15 cellular contexts compared by ENCODE assay signal in the genomic region with DNA sequence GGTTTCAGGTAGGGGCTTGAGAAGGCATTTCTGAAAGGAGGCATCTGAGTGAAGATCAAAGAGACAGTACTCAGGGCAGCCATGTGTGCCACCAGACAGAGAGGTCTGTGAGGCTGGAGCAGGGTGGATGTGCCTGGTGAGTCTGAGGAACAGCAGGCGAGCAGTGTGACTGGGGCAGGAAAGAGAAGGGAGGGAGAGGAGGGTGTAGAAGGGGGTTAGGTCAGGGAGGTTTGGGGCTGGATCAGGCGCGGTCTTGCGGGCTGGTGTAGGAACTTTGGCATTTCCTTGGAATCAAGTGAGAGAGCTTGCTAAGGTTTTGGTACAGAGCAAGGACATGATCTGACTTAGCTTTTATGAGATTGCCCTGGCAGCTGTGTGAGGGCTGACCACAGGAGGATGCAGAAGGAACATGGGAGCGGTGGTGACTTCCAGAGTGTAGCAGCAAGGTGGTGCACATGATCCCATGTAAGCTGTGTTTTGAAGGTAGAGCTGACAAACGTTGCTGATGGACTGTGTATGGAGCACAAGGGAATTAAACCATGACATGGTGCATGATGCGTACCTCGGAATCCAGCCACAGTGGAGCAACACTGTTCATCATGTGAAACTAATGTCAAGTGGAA. TPM values are rescaled to one million over a fixed set of nuclear protein-coding genes. Genes with fewer than 3 reads are reported as not detected.
DNase-seq lines count a peak whose midpoint lies in the region; ATAC-seq, FAIRE-seq and TF ChIP-seq lines count a peak whose summit lies in the region.
"Had no signal": no experiment of that assay in that cellular context is flagged by ENCODE, and none has a peak within 500 bp of the region (broad histone marks: within the 10 kb centered on the region; RNA-seq: fewer than 3 reads in every experiment).

No MANE protein-coding gene starts in this region.

- no peak overlapping the region for H2BK5ac ChIP-seq in H9 (ENCODE audit: insufficient read length, low read length)

- H3K36me3 ChIP-seq in Panc1 (ENCODE audit: control insufficient read depth, insufficient read depth, low read length): no peaks in the 10 kb centered on the region
- H3K36me3 ChIP-seq in upper lobe of right lung: peaks cover 9% of the 10 kb centered on the region
- H3K36me3 ChIP-seq: BE2C, HAP-1 had no signal

- H3K9me3 ChIP-seq in Panc1 (ENCODE audit: control insufficient read depth, insufficient read depth, low read depth, low read length) (no peaks in the 10 kb centered on the region), upper lobe of right lung (no peaks in the 10 kb centered on the region), H9 (ENCODE audit: control insufficient read depth, low read depth, low read length) (no peaks in the 10 kb centered on the region)
- H3K9me3 ChIP-seq: BE2C, HAP-1, SK-N-SH had no signal

- no peak overlapping the region for H2BK20ac ChIP-seq in H9 (ENCODE audit: low read depth, low read length, poor library complexity, severe bottlenecking)

- CTCF ChIA-PET in Panc1 (lab: Charles Lee): no interaction called here

- peak; percentile 52 for ATAC-seq in Panc1
- ATAC-seq in memory B cell (ENCODE audit: low read depth): no peak
- peak; percentile 19 for ATAC-seq in upper lobe of right lung
- ATAC-seq in stimulated activated naive CD8-positive, alpha-beta T cell treated with anti-CD3 and anti-CD28 coated beads, Interleukin-15, Interleukin-2, amounts not matched to agents 100 U/mL and 50 U/mL, for 24 hours: no peak
- ATAC-seq: CD8-positive, alpha-beta T cell had no signal

- H3K4me3 Mint-ChIP-seq in memory B cell (no peak overlapping the region), H9 (no peak overlapping the region)
- H3K4me3 Mint-ChIP-seq: CD8-positive, alpha-beta T cell had no signal

- no peak overlapping the region for H3K4me2 ChIP-seq in H9 (ENCODE audit: insufficient read depth, insufficient read length, low read length)
- H3K4me2 ChIP-seq: SK-N-SH had no signal

- H3K9me3 Mint-ChIP-seq in memory B cell (no peaks in the 10 kb centered on the region), H9 (peaks cover 2 to 3% of the 10 kb centered on the region in 2 experiments; a peak in 4 of 5 replicates)
- H3K9me3 Mint-ChIP-seq: CD8-positive, alpha-beta T cell had no signal

- no peak for DNase-seq in HTR-8/SVneo (ENCODE audit: insufficient read length, low spot score)
- no peak for DNase-seq in Panc1 (ENCODE audit: low read depth, low spot score)
- DNase-seq in memory B cell (ENCODE audit: low spot score in 2 of 2): no peak
- DNase-seq in upper lobe of right lung: no peak
- DNase-seq in foreskin melanocyte: no peak
- no peak for DNase-seq in stimulated activated naive CD8-positive, alpha-beta T cell treated with anti-CD3 and anti-CD28 coated beads, Interleukin-15, Interleukin-2, amounts not matched to agents 100 U/mL and 50 U/mL, for 24 hours
- DNase-seq in H9: no peak
- DNase-seq: BE2C; CD8-positive, alpha-beta T cell; GF-D8; NCI-H1436 treated with DMSO at 0.1 percent for 48 hours; Right ventricle myocardium superior; SK-N-SH had no signal

- intact Hi-C loops in Panc1 (cut with micrococcal nuclease; ENCODE audit: unreplicated experiment): no loop called here
- intact Hi-C loops in upper lobe of right lung (cut with DNase I): no loop called here

- no peak overlapping the region for H3K4me3 ChIP-seq in Panc1 (ENCODE audit: low read depth in 2 of 2, low read length in 2 of 2)
- H3K4me3 ChIP-seq in upper lobe of right lung: no peak overlapping the region
- H3K4me3 ChIP-seq: HAP-1 had no signal

- H3K4me1 Mint-ChIP-seq in memory B cell (peaks cover 35% of the 10 kb centered on the region), H9 (peaks cover 16 to 18% of the 10 kb centered on the region in 2 experiments)

- H2BK120ac ChIP-seq in H9 (ENCODE audit: low read depth, low read length, poor library complexity, severe bottlenecking): no peak overlapping the region

- no peak for TF ChIP-seq CTCF in Panc1 (IDR thresholded peaks at IDR 0.05)
- TF ChIP-seq CTCF in upper lobe of right lung (IDR thresholded peaks at IDR 0.05): no peak
- no peak for TF ChIP-seq CTCF in H9 (conservative IDR thresholded peaks at IDR 0.05)

- no peak overlapping the region for H2BK15ac ChIP-seq in H9 (ENCODE audit: low read depth, low read length)

- H4K20me1 ChIP-seq in H9 (ENCODE audit: control insufficient read depth, insufficient read depth, insufficient read length): no peaks in the 10 kb centered on the region

- FAIRE-seq in HTR-8/SVneo (lab: Jason Lieb, UNC): peak; percentile 40
- FAIRE-seq: D721Med had no signal

- H3K56ac ChIP-seq in H9 (ENCODE audit: insufficient read length, low read depth, low read length): no peak overlapping the region

- no peak overlapping the region for H3K23ac ChIP-seq in H9 (ENCODE audit: insufficient read length, low read depth, low read length)

- H3K23me2 ChIP-seq in H9 (ENCODE audit: insufficient read length, low read depth, low read length, poor library complexity, severe bottlenecking): no peaks in the 10 kb centered on the region

- H3K27me3 Mint-ChIP-seq in memory B cell: no peaks in the 10 kb centered on the region
- H3K27me3 Mint-ChIP-seq in H9 (ENCODE audit: low read depth): no peaks in the 10 kb centered on the region

- H2AFZ ChIP-seq in H9 (ENCODE audit: low read length): no peak overlapping the region

- no peak overlapping the region for H4K8ac ChIP-seq in H9 (replicated peaks; ENCODE audit: insufficient read length, low read depth, low read length)

- no peak overlapping the region for H3K9ac ChIP-seq in H9 (ENCODE audit: extremely low read depth, insufficient read length, low read length)
- H3K9ac ChIP-seq: SK-N-SH had no signal

- H3K27ac Mint-ChIP-seq in memory B cell: peak overlapping the region; percentile 71
- no peak overlapping the region; a peak in 1 of 7 replicates for H3K27ac Mint-ChIP-seq in H9
- H3K27ac Mint-ChIP-seq: CD8-positive, alpha-beta T cell had no signal

- no peak overlapping the region for H3K4ac ChIP-seq in H9 (ENCODE audit: low read depth, low read length)

- no peak overlapping the region for H2BK12ac ChIP-seq in H9 (ENCODE audit: insufficient read length, low read depth, low read length)

- POLR2A ChIA-PET in Panc1 (lab: Charles Lee): no interaction called here

- peaks cover 3% of the 10 kb centered on the region for H3K79me1 ChIP-seq in H9 (ENCODE audit: insufficient read depth, low read depth, low read length, poor library complexity, severe bottlenecking)

- H2AK5ac ChIP-seq in H9 (ENCODE audit: insufficient read length, low read length): no peak overlapping the region

- peaks cover 57% of the 10 kb centered on the region for H3K4me1 ChIP-seq in Panc1 (ENCODE audit: control insufficient read depth, insufficient read depth, low read length)
- H3K4me1 ChIP-seq in upper lobe of right lung: peaks cover 10% of the 10 kb centered on the region
- H3K4me1 ChIP-seq in H9 (ENCODE audit: insufficient read depth, low read length): peaks cover 7% of the 10 kb centered on the region; the same call in 1 of the 2 replicates
- H3K4me1 ChIP-seq: BE2C had no signal

- H3K36me3 Mint-ChIP-seq in memory B cell (peaks cover 34% of the 10 kb centered on the region), H9 (ENCODE audit: insufficient read depth in 1 of 3, low read depth in 3 of 3) (peaks cover 4 to 7% (median 5%) of the 10 kb centered on the region in 3 experiments)
- H3K36me3 Mint-ChIP-seq: CD8-positive, alpha-beta T cell had no signal

- WGBS in H9 (ENCODE audit: extremely low coverage, insufficient read length, low lambda C conversion rate): no CpG with 5 or more reads among the region's 8 CpGs

- H3T11ph ChIP-seq in H9 (ENCODE audit: low read length): no peak overlapping the region

- H3K18ac ChIP-seq in H9 (ENCODE audit: insufficient read length, low read depth, low read length): no peak overlapping the region

- no peak overlapping the region for H3K14ac ChIP-seq in H9 (ENCODE audit: insufficient read depth, low read length)

- in situ Hi-C loops in Panc1 (cut with HindIII; ENCODE audit: low pct_unique_long_range_greater_than_20kb, low sequenced_read_pairs): no loop called here

- H3K79me2 ChIP-seq in H9 (ENCODE audit: insufficient read depth, low read length): no peaks in the 10 kb centered on the region

- no peak overlapping the region for H4K5ac ChIP-seq in H9 (ENCODE audit: insufficient read length, low read depth, low read length)

- H3K27me3 ChIP-seq in Panc1 (ENCODE audit: control insufficient read depth, insufficient read depth, low read length) (no peaks in the 10 kb centered on the region), upper lobe of right lung (no peaks in the 10 kb centered on the region), H9 (ENCODE audit: insufficient read depth, low read length) (no peaks in the 10 kb centered on the region)
- H3K27me3 ChIP-seq: BE2C had no signal

- BruUV-seq in Panc1 (replicated peaks; lab: Mats Ljungman, UMichigan): no TSS peak

- H4K91ac ChIP-seq in H9 (ENCODE audit: insufficient read length, low read depth, low read length): no peak overlapping the region

- no peak overlapping the region for H3K27ac ChIP-seq in Panc1 (ENCODE audit: low read length)
- no peak overlapping the region for H3K27ac ChIP-seq in upper lobe of right lung
- H3K27ac ChIP-seq in H9 (ENCODE audit: insufficient read length, low read depth, low read length): no peak overlapping the region

RNA-seq across cellular contexts. Expression of a gene that starts 13.9 kb away (rescaled TPM):
- total RNA-seq in Panc1 (2021; ENCODE audit: unreplicated experiment) (118 TPM), upper lobe of right lung (137 TPM), H9 (2021) (20.9 and 22.4 TPM in 2 replicates)
- polyA plus RNA-seq in Panc1 (2012; ENCODE audit: insufficient read length): 112 TPM

Comparison
In these comparisons a context has a peak if more than half of its experiments do, and no peak if none do; other contexts are left out.
1. ATAC-seq: peak in Panc1 (single experiment) and upper lobe of right lung (single experiment); none in memory B cell (single experiment) and stimulated activated naive CD8-positive, alpha-beta T cell treated with anti-CD3 and anti-CD28 coated beads, Interleukin-15, Interleukin-2, amounts not matched to agents 100 U/mL and 50 U/mL, for 24 hours (single experiment).